16 cellular contexts compared by ENCODE assay signal in genomic region chr1:107954719-107955415, GRCh38.
"Had no signal": no experiment of that assay in that cellular context is flagged by ENCODE, and none has a peak within 500 bp of the region (broad histone marks: within the 10 kb centered on the region; RNA-seq: fewer than 3 reads in every experiment).

No MANE protein-coding gene starts in this region.

- H3K27ac ChIP-seq: hepatocyte, pancreas, tibial artery, uterus, WERI-Rb-1 had no signal

- H3K27me3 ChIP-seq: tibial artery, uterus had no signal

- H3K36me3 ChIP-seq: pancreas, tibial artery, uterus, WERI-Rb-1 had no signal

- H3K4me3 Mint-ChIP-seq: activated naive CD4-positive, alpha-beta T cell treated with anti-CD3 and anti-CD28 coated beads, Interleukin-2, amount 50 U/mL, for 24 hours; brain; endodermal cell; neural crest cell had no signal

- H3K4me2 ChIP-seq: hepatocyte had no signal

- H3K4me3 ChIP-seq: hepatocyte, pancreas, tibial artery, uterus had no signal

- H3K27me3 Mint-ChIP-seq: activated naive CD4-positive, alpha-beta T cell treated with anti-CD3 and anti-CD28 coated beads, Interleukin-2, amount 50 U/mL, for 24 hours had no signal

- H3K9me3 ChIP-seq: pancreas, tibial artery, uterus had no signal

- H3K36me3 Mint-ChIP-seq: brain had no signal

- ATAC-seq: pancreas had no signal

- H3K79me2 ChIP-seq: hepatocyte had no signal

- H3K9me3 Mint-ChIP-seq: activated naive CD4-positive, alpha-beta T cell treated with anti-CD3 and anti-CD28 coated beads, Interleukin-2, amount 50 U/mL, for 24 hours; brain; endodermal cell; neural crest cell had no signal

- H3K4me1 ChIP-seq: tibial artery, uterus had no signal

- H3K27ac Mint-ChIP-seq: activated naive CD4-positive, alpha-beta T cell treated with anti-CD3 and anti-CD28 coated beads, Interleukin-2, amount 50 U/mL, for 24 hours; endodermal cell had no signal

- DNase-seq: activated CD4-positive, alpha-beta T cell treated with anti-CD3 and anti-CD28 coated beads for 4 hours; activated CD8-positive, alpha-beta memory T cell treated with anti-CD3 and anti-CD28 coated beads for 24 hours; amygdala; endodermal cell; erythroblast; left ventricle myocardium superior; mesenchymal stem cell; pancreas; stimulated activated CD4-positive, alpha-beta T cell treated with anti-CD3 and anti-CD28 coated beads, Interleukin-4, amount 100 ng/mL, for 24 hours; tibial artery; uterus; WERI-Rb-1 had no signal
